Comparison of ENCODE assay signal across 23 cellular contexts in the genomic region with DNA sequence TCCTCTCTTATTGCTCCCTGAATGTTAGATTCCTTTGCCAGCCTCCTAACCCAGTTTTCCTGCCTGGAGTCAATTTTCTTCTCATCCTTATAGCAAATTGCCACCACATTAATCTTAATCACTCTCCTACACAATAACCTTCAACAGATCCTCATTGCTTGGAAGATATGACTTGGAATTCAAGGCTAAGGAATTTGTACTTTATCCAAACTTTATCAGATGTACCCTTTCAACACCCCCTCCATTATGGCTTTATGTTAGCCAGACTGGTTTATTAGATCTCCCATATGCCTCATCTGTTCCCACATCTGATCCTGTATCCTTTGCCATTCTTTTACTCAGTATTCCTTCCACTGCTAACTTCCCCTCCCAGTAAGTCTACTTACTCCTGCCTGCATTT. TPM values are rescaled to one million over a fixed set of nuclear protein-coding genes. Genes with fewer than 3 reads are reported as not detected.
DNase-seq lines count a peak whose midpoint lies in the region; ATAC-seq and TF ChIP-seq lines count a peak whose summit lies in the region.
"Had no signal": no experiment of that assay in that cellular context is flagged by ENCODE, and none has a peak within 500 bp of the region (broad histone marks: within the 10 kb centered on the region; RNA-seq: fewer than 3 reads in every experiment).

No MANE protein-coding gene starts in this region.

- H3K36me3 ChIP-seq in cardiac muscle cell: no peaks in the 10 kb centered on the region
- H3K36me3 ChIP-seq: BE2C; BLaER1 treated with 17β-estradiol and CSF1 and Interleukin-3, amounts not matched to agents 10 nM and 100 nM had no signal

- no peak for TF ChIP-seq POLR2A in GM18505 (IDR thresholded peaks at IDR 0.05; ENCODE audit: borderline replicate concordance, extremely low read depth, insufficient read depth, insufficient read length)

- H3K36me3 Mint-ChIP-seq in activated T-cell treated with anti-CD3 and anti-CD28 coated beads, Interleukin-2, amount 50 U/mL, for 4 hours (ENCODE audit: insufficient read depth): no peaks in the 10 kb centered on the region
- H3K36me3 Mint-ChIP-seq: CD14-positive monocyte; CD8-positive, alpha-beta memory T cell had no signal

- H3K27me3 Mint-ChIP-seq in activated T-cell treated with anti-CD3 and anti-CD28 coated beads, Interleukin-2, amount 50 U/mL, for 4 hours (ENCODE audit: low read depth): peaks cover 12% of the 10 kb centered on the region

- H3K4me1 Mint-ChIP-seq in activated T-cell treated with anti-CD3 and anti-CD28 coated beads, Interleukin-2, amount 50 U/mL, for 4 hours (ENCODE audit: low read depth): no peaks in the 10 kb centered on the region
- H3K4me1 Mint-ChIP-seq: CD8-positive, alpha-beta memory T cell had no signal

- H3K4me3 ChIP-seq in cardiac muscle cell: no peak overlapping the region
- H3K4me3 ChIP-seq: A549; BLaER1 treated with 17β-estradiol and CSF1 and Interleukin-3, amounts not matched to agents 10 nM and 100 nM; GM12878 had no signal

- no peaks in the 10 kb centered on the region for H3K9me3 Mint-ChIP-seq in activated T-cell treated with anti-CD3 and anti-CD28 coated beads, Interleukin-2, amount 50 U/mL, for 4 hours
- H3K9me3 Mint-ChIP-seq: CD4-positive, alpha-beta T cell; CD8-positive, alpha-beta memory T cell had no signal

- H3K27ac ChIP-seq in cardiac muscle cell: no peak overlapping the region
- H3K27ac ChIP-seq: A549; BLaER1 treated with 17β-estradiol and CSF1 and Interleukin-3, amounts not matched to agents 10 nM and 100 nM had no signal

- ATAC-seq in left ventricle myocardium superior (no peak), GM18505 (IDR thresholded peaks at IDR 0.05; ENCODE audit: unreplicated experiment) (no peak)
- no peak for ATAC-seq in activated T-cell treated with anti-CD3 and anti-CD28 coated beads, Interleukin-2, amount 50 U/mL, for 4 hours
- ATAC-seq: A549, GM12878 had no signal

- H3K27me3 ChIP-seq in cardiac muscle cell: no peaks in the 10 kb centered on the region
- H3K27me3 ChIP-seq: BE2C; BLaER1 treated with 17β-estradiol and CSF1 and Interleukin-3, amounts not matched to agents 10 nM and 100 nM had no signal

- no peak overlapping the region for H3K4me3 Mint-ChIP-seq in activated T-cell treated with anti-CD3 and anti-CD28 coated beads, Interleukin-2, amount 50 U/mL, for 4 hours
- H3K4me3 Mint-ChIP-seq: CD14-positive monocyte; CD4-positive, alpha-beta T cell; CD8-positive, alpha-beta memory T cell had no signal

- DNase-seq in cardiac muscle cell (ENCODE audit: low read depth in 1 of 2, low spot score in 1 of 2) (peak; percentile 1 to 53), left ventricle myocardium superior (no peak), NCI-H226 (peak; percentile 9), amniotic epithelial cell (ENCODE audit: low read depth) (peak; percentile 47)
- DNase-seq in activated CD4-positive, alpha-beta T cell treated with anti-CD3 and anti-CD28 coated beads for 48 hours: no peak
- DNase-seq in activated T-cell treated with anti-CD3 and anti-CD28 coated beads, Interleukin-2, amount 50 U/mL, for 4 hours: no peak
- DNase-seq: 8988T; ACHN; AML-193; BE2C; CD4-positive, alpha-beta T cell; CD8-positive, alpha-beta memory T cell; DMS 273 treated with DMSO at 0.1 percent for 48 hours; DMS79; EL; GDM1; H7; HCEC 1CT had no signal

- H3K9me3 ChIP-seq in cardiac muscle cell (ENCODE audit: low read depth): no peaks in the 10 kb centered on the region
- H3K9me3 ChIP-seq: A549; BE2C; BLaER1 treated with 17β-estradiol and CSF1 and Interleukin-3, amounts not matched to agents 10 nM and 100 nM had no signal

- no peaks in the 10 kb centered on the region for H3K4me1 ChIP-seq in cardiac muscle cell (ENCODE audit: low read depth)

- no peak for TF ChIP-seq CTCF in cardiac muscle cell (IDR thresholded peaks at IDR 0.05; ENCODE audit: low read depth, low read length)

- intact Hi-C loops in left ventricle myocardium superior (cut with micrococcal nuclease): no loop called here

RNA-seq across cellular contexts. Expression of gene FRK, which starts 3.9 kb away (rescaled TPM):
- total RNA-seq in cardiac muscle cell: 0.60 and 0.71 TPM in 2 replicates
- 0.45 and 1.0 TPM in 2 replicates for polyA plus RNA-seq in cardiac muscle cell
- 8.8 TPM for total RNA-seq in left ventricle myocardium superior
- total RNA-seq in activated T-cell treated with anti-CD3 and anti-CD28 coated beads, Interleukin-2, amount 50 U/mL, for 4 hours: under 1 TPM; 0.03 to 0.05 (median 0.03) TPM
- total RNA-seq: CD4-positive, alpha-beta T cell had no signal
- polyA plus RNA-seq: CD14-positive monocyte; CD8-positive, alpha-beta memory T cell had no signal

RNA-seq across cellular contexts. Expression of gene NT5DC1, which starts 36.0 kb away (rescaled TPM):
- total RNA-seq in cardiac muscle cell (14.1 and 16.9 TPM in 2 replicates), left ventricle myocardium superior (55.0 TPM)
- 48.9 and 58.2 TPM in 2 replicates for polyA plus RNA-seq in cardiac muscle cell
- 10 to 100 TPM; 32.5 to 39.7 (median 33.8) TPM for total RNA-seq in activated T-cell treated with anti-CD3 and anti-CD28 coated beads, Interleukin-2, amount 50 U/mL, for 4 hours

Comparison
In these comparisons a context has a peak if more than half of its experiments do, and no peak if none do; other contexts are left out.
1. DNase-seq: peak in cardiac muscle cell (2 of 2), NCI-H226 (single experiment) and amniotic epithelial cell (single experiment); none in left ventricle myocardium superior (single experiment), activated CD4-positive, alpha-beta T cell treated with anti-CD3 and anti-CD28 coated beads for 48 hours (single experiment) and activated T-cell treated with anti-CD3 and anti-CD28 coated beads, Interleukin-2, amount 50 U/mL, for 4 hours (single experiment).